In genomic region chr16:60458255-60458654, GRCh38 we compare ENCODE assay signal across 34 cellular contexts.
"Had no signal": no experiment of that assay in that cellular context is flagged by ENCODE, and none has a peak within 500 bp of the region (broad histone marks: within the 10 kb centered on the region; RNA-seq: fewer than 3 reads in every experiment).

No MANE protein-coding gene starts in this region.

- H3K9me3 ChIP-seq: MG63 had no signal

- H3K27ac ChIP-seq: KMS-11 had no signal

- H3K27me3 ChIP-seq: MG63 had no signal

- H3K4me3 ChIP-seq: MG63 had no signal

- H3K36me3 ChIP-seq: MG63 had no signal

- DNase-seq: Karpas-422, Kasumi-1, MG63, MM.1S, MV-4-11, NCI-H1048, NCI-H1092, NCI-H1092 treated with DMSO at 0.1 percent for 48 hours, NCI-H1105, NCI-H1105 treated with DMSO at 0.1 percent for 48 hours, NCI-H1417, NCI-H1417 treated with DMSO at 0.1 percent for 48 hours, NCI-H1436, NCI-H1436 treated with DMSO at 0.1 percent for 48 hours, NCI-H146, NCI-H1694, NCI-H1694 treated with DMSO at 0.1 percent for 48 hours, NCI-H187, NCI-H187 treated with DMSO at 0.1 percent for 48 hours, NCI-H1930, NCI-H2029, NCI-H2029 treated with DMSO at 0.1 percent for 48 hours, NCI-H2081, NCI-H2081 treated with DMSO at 0.1 percent for 48 hours, NCI-H2107, NCI-H2171, NCI-H2171 treated with DMSO at 0.1 percent for 48 hours, NCI-H2227 treated with DMSO at 0.1 percent for 48 hours, NCI-H226, NCI-H345, NCI-H446, NCI-H446 treated with DMSO at 0.1 percent for 48 hours, NCI-H510A had no signal
